In the genomic region with DNA sequence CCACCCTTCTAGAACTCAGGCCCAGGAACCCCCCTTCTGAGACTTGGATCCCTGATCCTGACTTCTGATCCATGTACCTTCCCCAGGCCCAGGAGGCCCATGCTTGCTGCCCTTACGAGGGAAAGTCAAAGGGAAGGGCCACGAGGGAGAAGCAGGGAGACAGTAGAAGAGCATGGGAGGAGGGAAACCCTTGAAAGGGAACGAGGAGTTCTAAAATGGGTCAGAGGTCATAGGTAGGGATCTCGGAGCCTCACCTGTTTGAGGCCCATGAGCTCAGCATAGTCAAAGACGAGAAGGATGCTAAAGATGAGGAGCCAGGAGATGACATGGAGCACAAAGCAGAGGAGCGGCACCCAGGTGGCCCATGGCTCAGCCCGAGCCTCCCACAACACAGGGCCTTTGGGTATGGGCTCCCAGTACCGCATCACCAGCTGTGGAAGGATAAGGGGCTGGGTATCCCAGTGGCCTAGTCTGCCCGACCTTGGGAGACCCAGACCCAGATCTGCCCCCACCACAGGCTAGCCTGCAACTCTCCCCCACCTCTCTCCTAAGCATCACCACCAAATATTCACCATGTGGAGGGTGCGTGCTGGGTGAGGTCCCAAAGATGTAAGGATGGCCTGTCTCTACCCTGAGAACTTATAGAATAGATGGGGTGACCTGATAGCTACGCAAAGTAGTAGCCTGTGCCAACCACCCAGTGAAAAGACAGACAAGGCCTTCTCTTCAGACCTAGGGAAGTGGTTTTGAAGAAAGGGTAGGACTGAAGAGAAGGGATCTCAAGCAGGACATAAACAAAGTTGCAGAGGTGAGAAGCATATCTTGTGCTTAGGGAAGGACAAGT, we compare ENCODE assay signal across 10 cellular contexts. TPM values are rescaled to one million over a fixed set of nuclear protein-coding genes. Genes with fewer than 3 reads are reported as not detected.
A peak's percentile ranks its signal among the peaks of the same experiment; 100 is the strongest.
DNase-seq lines count a peak whose midpoint lies in the region; ATAC-seq and TF ChIP-seq lines count a peak whose summit lies in the region.
"Had no signal": no experiment of that assay in that cellular context is flagged by ENCODE, and none has a peak within 500 bp of the region (broad histone marks: within the 10 kb centered on the region; RNA-seq: fewer than 3 reads in every experiment).

No MANE protein-coding gene starts in this region.

- H3K27ac ChIP-seq in right lobe of liver = no peak overlapping the region
- peak overlapping the region; percentile 93 to 99 (median 96) for H3K27ac ChIP-seq in transverse colon

- no peak for DNase-seq in activated naive CD4-positive, alpha-beta T cell treated with anti-CD3 and anti-CD28 coated beads for 36 hours
- DNase-seq in activated naive CD4-positive, alpha-beta T cell treated with anti-CD3 and anti-CD28 coated beads, Interleukin-2, amount 50 U/mL, for 72 hours (ENCODE audit: low spot score in 2 of 2) = no peak
- DNase-seq in activated CD8-positive, alpha-beta T cell treated with anti-CD3 and anti-CD28 coated beads, Interleukin-2, amount 10 ng/mL, durations not matched to agents 7 days and 5 days = no peak
- DNase-seq in right lobe of liver (peak in 2 of 3 donors; percentile 5 to 49), transverse colon (no peak), ureter (ENCODE audit: low spot score) (no peak), OCI-M2 (lab: John Stamatoyannopoulos, UW; ENCODE audit: unreplicated experiment) (no peak), NCI-H748 treated with DMSO at 0.1 percent for 48 hours (lab: John Stamatoyannopoulos, UW) (no peak)
- DNase-seq: activated CD4-positive, alpha-beta T cell treated with anti-CD3 and anti-CD28 coated beads for 48 hours; MG63 had no signal

- H3K27me3 ChIP-seq in right lobe of liver (no peaks in the 10 kb centered on the region), transverse colon (no peaks in the 10 kb centered on the region)
- H3K27me3 ChIP-seq: MG63 had no signal

- TF ChIP-seq POLR2A in right lobe of liver (IDR thresholded peaks at IDR 0.05) (no peak), transverse colon (IDR thresholded peaks at IDR 0.05) (no peak)

- ATAC-seq in activated naive CD4-positive, alpha-beta T cell treated with anti-CD3 and anti-CD28 coated beads, Interleukin-2, amount 50 U/mL, for 72 hours = no peak
- ATAC-seq in activated CD8-positive, alpha-beta T cell treated with anti-CD3 and anti-CD28 coated beads, Interleukin-2, amount 10 ng/mL, durations not matched to agents 7 days and 5 days = no peak
- no peak for ATAC-seq in right lobe of liver

- H3K4me3 ChIP-seq in right lobe of liver (no peak overlapping the region), transverse colon (no peak overlapping the region)

- intact Hi-C loops in activated naive CD4-positive, alpha-beta T cell treated with anti-CD3 and anti-CD28 coated beads for 36 hours (cut with micrococcal nuclease) = loop anchor here (5.0 kb wide), 1 partner anchor 362 kb away; the partner anchor contains the start of gene TRIM39
- intact Hi-C loops in right lobe of liver (cut with DNase I) (no loop called here), transverse colon (cut with DNase I; ENCODE audit: low total_unique reads) (loop anchor here (5.0 kb wide), 1 partner anchor 72 kb away; the partner anchor contains the start of genes MRPS18B and PPP1R10)

- peaks cover 25% of the 10 kb centered on the region for H3K36me3 Mint-ChIP-seq in activated naive CD4-positive, alpha-beta T cell treated with anti-CD3 and anti-CD28 coated beads for 36 hours (ENCODE audit: low read depth)
- H3K36me3 Mint-ChIP-seq in activated naive CD4-positive, alpha-beta T cell treated with anti-CD3 and anti-CD28 coated beads, Interleukin-2, amount 50 U/mL, for 72 hours = peaks cover 31 to 38% of the 10 kb centered on the region in 2 donors
- H3K36me3 Mint-ChIP-seq in activated CD8-positive, alpha-beta T cell treated with anti-CD3 and anti-CD28 coated beads, Interleukin-2, amount 10 ng/mL, durations not matched to agents 7 days and 5 days (ENCODE audit: low read depth) = peaks cover 35% of the 10 kb centered on the region

- TF ChIP-seq CTCF in right lobe of liver (IDR thresholded peaks at IDR 0.05) (no peak), transverse colon (IDR thresholded peaks at IDR 0.05) (no peak)

- H3K36me3 ChIP-seq in right lobe of liver = no peaks in the 10 kb centered on the region
- H3K36me3 ChIP-seq in transverse colon = no peaks in the 10 kb centered on the region

- no peaks in the 10 kb centered on the region for H3K27me3 Mint-ChIP-seq in activated naive CD4-positive, alpha-beta T cell treated with anti-CD3 and anti-CD28 coated beads for 36 hours (ENCODE audit: low read depth)
- H3K27me3 Mint-ChIP-seq in activated CD8-positive, alpha-beta T cell treated with anti-CD3 and anti-CD28 coated beads, Interleukin-2, amount 10 ng/mL, durations not matched to agents 7 days and 5 days (ENCODE audit: low read depth) = no peaks in the 10 kb centered on the region

- H3K27ac Mint-ChIP-seq in activated naive CD4-positive, alpha-beta T cell treated with anti-CD3 and anti-CD28 coated beads for 36 hours = no peak overlapping the region
- H3K27ac Mint-ChIP-seq in activated naive CD4-positive, alpha-beta T cell treated with anti-CD3 and anti-CD28 coated beads, Interleukin-2, amount 50 U/mL, for 72 hours = no peak overlapping the region
- H3K27ac Mint-ChIP-seq in activated CD8-positive, alpha-beta T cell treated with anti-CD3 and anti-CD28 coated beads, Interleukin-2, amount 10 ng/mL, durations not matched to agents 7 days and 5 days = peak overlapping the region; percentile 57

- H3K9me3 Mint-ChIP-seq in activated naive CD4-positive, alpha-beta T cell treated with anti-CD3 and anti-CD28 coated beads for 36 hours = no peaks in the 10 kb centered on the region
- no peaks in the 10 kb centered on the region for H3K9me3 Mint-ChIP-seq in activated naive CD4-positive, alpha-beta T cell treated with anti-CD3 and anti-CD28 coated beads, Interleukin-2, amount 50 U/mL, for 72 hours
- H3K9me3 Mint-ChIP-seq in activated CD8-positive, alpha-beta T cell treated with anti-CD3 and anti-CD28 coated beads, Interleukin-2, amount 10 ng/mL, durations not matched to agents 7 days and 5 days (ENCODE audit: insufficient read depth) = no peaks in the 10 kb centered on the region

- 76% methylated on average over 5 of the region's 11 CpGs for whole genome bisulfite sequencing in right lobe of liver (ENCODE audit: insufficient coverage, low coverage, low lambda C conversion rate, missing lambda C conversion rate)
- WGBS in transverse colon (ENCODE audit: low coverage in 1 of 2), 2 donors = 75 to 78% methylated on average over 5 to 10 of the region's 11 CpGs

- in situ Hi-C loops in transverse colon (cut with MboI; ENCODE audit: low pct_ligation_motif_present in 1 of 4, low pct_unique_long_range_greater_than_20kb in 1 of 4, low sequenced_read_pairs in 3 of 4) = no loop called here

- H3K4me1 Mint-ChIP-seq in activated naive CD4-positive, alpha-beta T cell treated with anti-CD3 and anti-CD28 coated beads for 36 hours (ENCODE audit: low read depth) = peaks cover 35% of the 10 kb centered on the region
- peaks cover 43% of the 10 kb centered on the region for H3K4me1 Mint-ChIP-seq in activated CD8-positive, alpha-beta T cell treated with anti-CD3 and anti-CD28 coated beads, Interleukin-2, amount 10 ng/mL, durations not matched to agents 7 days and 5 days (ENCODE audit: low read depth)

- TF ChIP-seq EP300 in transverse colon (IDR thresholded peaks at IDR 0.05; ENCODE audit: low read depth) = no peak

- CTCF ChIA-PET in activated naive CD4-positive, alpha-beta T cell treated with anti-CD3 and anti-CD28 coated beads for 36 hours (lab: Charles Lee) = interaction anchor here (1.4 to 2.2 kb wide), 3 partner anchors 10 to 131 kb away, joined by 3 to 11 read pairs (median 8); no protein-coding TSS in a partner anchor
- CTCF ChIA-PET in activated CD8-positive, alpha-beta T cell treated with anti-CD3 and anti-CD28 coated beads, Interleukin-2, amount 10 ng/mL, durations not matched to agents 7 days and 5 days (lab: Charles Lee) = interaction anchor here (1.0 to 3.2 kb wide), 8 partner anchors 9 to 45 kb away, joined by 3 to 32 read pairs (median 6); partner anchors contain the start of gene MDC1

- H3K4me1 ChIP-seq in right lobe of liver (peaks cover 0 to 30% (median 11%) of the 10 kb centered on the region in 4 donors), transverse colon (peaks cover 6 to 59% (median 29%) of the 10 kb centered on the region in 4 donors)

- peak overlapping the region; percentile 99 for H3K4me3 Mint-ChIP-seq in activated naive CD4-positive, alpha-beta T cell treated with anti-CD3 and anti-CD28 coated beads for 36 hours
- peak overlapping the region; percentile 93 for H3K4me3 Mint-ChIP-seq in activated CD8-positive, alpha-beta T cell treated with anti-CD3 and anti-CD28 coated beads, Interleukin-2, amount 10 ng/mL, durations not matched to agents 7 days and 5 days

- no peaks in the 10 kb centered on the region for H3K9me3 ChIP-seq in right lobe of liver
- H3K9me3 ChIP-seq in transverse colon = no peaks in the 10 kb centered on the region
- H3K9me3 ChIP-seq: MG63 had no signal

- POLR2A ChIA-PET in activated CD8-positive, alpha-beta T cell treated with anti-CD3 and anti-CD28 coated beads, Interleukin-2, amount 10 ng/mL, durations not matched to agents 7 days and 5 days (lab: Charles Lee) = interaction anchor here (0.6 to 2.6 kb wide), 5 partner anchors 10 to 30 kb away, joined by 3 to 15 read pairs (median 5); partner anchors contain the start of gene MDC1

RNA-seq across cellular contexts. Expression of gene NRM, which starts 1.5 kb away (rescaled TPM):
- 10 to 100 TPM; 31.0 to 32.0 TPM for total RNA-seq in activated naive CD4-positive, alpha-beta T cell treated with anti-CD3 and anti-CD28 coated beads for 36 hours
- 10 to 100 TPM; 35.7 to 53.5 TPM for total RNA-seq in activated naive CD4-positive, alpha-beta T cell treated with anti-CD3 and anti-CD28 coated beads, Interleukin-2, amount 50 U/mL, for 72 hours
- total RNA-seq in activated CD8-positive, alpha-beta T cell treated with anti-CD3 and anti-CD28 coated beads, Interleukin-2, amount 10 ng/mL, durations not matched to agents 7 days and 5 days = 10 to 100 TPM; 41.7 to 44.6 TPM
- total RNA-seq in right lobe of liver (1 to 10 TPM; 1.2 to 2.7 (median 1.9) TPM), transverse colon (10 to 100 TPM in 1 of 4 donors, 1 to 10 TPM in 2, not detected in 1; 2.7 to 13.8 (median 2.7) TPM), ureter (12.3 TPM)

RNA-seq across cellular contexts. Expression of gene PPP1R18, which starts 2.8 kb away (rescaled TPM):
- 100 to 1,000 TPM; 112 to 115 TPM for total RNA-seq in activated naive CD4-positive, alpha-beta T cell treated with anti-CD3 and anti-CD28 coated beads for 36 hours
- total RNA-seq in activated naive CD4-positive, alpha-beta T cell treated with anti-CD3 and anti-CD28 coated beads, Interleukin-2, amount 50 U/mL, for 72 hours = 100 to 1,000 TPM; 184 to 274 TPM
- total RNA-seq in activated CD8-positive, alpha-beta T cell treated with anti-CD3 and anti-CD28 coated beads, Interleukin-2, amount 10 ng/mL, durations not matched to agents 7 days and 5 days = 100 to 1,000 TPM; 286 to 304 TPM
- total RNA-seq in right lobe of liver (10 to 100 TPM in 4 of 6 experiments, 1 to 10 TPM in 2; 6.7 to 29.1 (median 12.9) TPM), transverse colon (10 to 100 TPM; 11.5 to 46.0 (median 14.9) TPM), ureter (31.5 TPM)

RNA-seq across cellular contexts. Expression of gene DHX16, which starts 16.4 kb away (rescaled TPM):
- 10 to 100 TPM; 25.7 to 27.7 TPM for total RNA-seq in activated naive CD4-positive, alpha-beta T cell treated with anti-CD3 and anti-CD28 coated beads for 36 hours
- 10 to 100 TPM; 31.7 to 37.5 TPM for total RNA-seq in activated naive CD4-positive, alpha-beta T cell treated with anti-CD3 and anti-CD28 coated beads, Interleukin-2, amount 50 U/mL, for 72 hours
- 10 to 100 TPM; 38.5 to 41.0 TPM for total RNA-seq in activated CD8-positive, alpha-beta T cell treated with anti-CD3 and anti-CD28 coated beads, Interleukin-2, amount 10 ng/mL, durations not matched to agents 7 days and 5 days
- total RNA-seq in right lobe of liver (10 to 100 TPM; 12.3 to 17.8 (median 14.4) TPM), transverse colon (100 to 1,000 TPM in 1 of 4 donors, 10 to 100 TPM in 3; 37.8 to 144 (median 41.3) TPM), ureter (31.5 TPM)

RNA-seq across cellular contexts. Expression of gene MDC1, which starts 27.8 kb away (rescaled TPM):
- 10 to 100 TPM; 84.1 to 84.8 TPM for total RNA-seq in activated naive CD4-positive, alpha-beta T cell treated with anti-CD3 and anti-CD28 coated beads for 36 hours
- total RNA-seq in activated naive CD4-positive, alpha-beta T cell treated with anti-CD3 and anti-CD28 coated beads, Interleukin-2, amount 50 U/mL, for 72 hours = 100 to 1,000 TPM in 1 of 2 donors, 10 to 100 TPM in 1; 84.2 to 127 TPM
- total RNA-seq in activated CD8-positive, alpha-beta T cell treated with anti-CD3 and anti-CD28 coated beads, Interleukin-2, amount 10 ng/mL, durations not matched to agents 7 days and 5 days = 10 to 100 TPM; 48.5 to 52.4 TPM
- total RNA-seq in right lobe of liver = 10 to 100 TPM in 4 of 6 experiments, 1 to 10 TPM in 2; 8.8 to 15.5 (median 12.1) TPM
- 10 to 100 TPM in 2 of 4 donors, 1 to 10 TPM in 2; 3.1 to 13.5 (median 9.7) TPM for total RNA-seq in transverse colon
- total RNA-seq in ureter = 41.1 TPM

RNA-seq across cellular contexts. Expression of gene TUBB, which starts 30.9 kb away (rescaled TPM):
- total RNA-seq in activated naive CD4-positive, alpha-beta T cell treated with anti-CD3 and anti-CD28 coated beads for 36 hours = 1,000 to 10,000 TPM; 1,781 to 1,838 TPM
- total RNA-seq in activated naive CD4-positive, alpha-beta T cell treated with anti-CD3 and anti-CD28 coated beads, Interleukin-2, amount 50 U/mL, for 72 hours = 1,000 to 10,000 TPM; 1,507 to 1,783 TPM
- total RNA-seq in activated CD8-positive, alpha-beta T cell treated with anti-CD3 and anti-CD28 coated beads, Interleukin-2, amount 10 ng/mL, durations not matched to agents 7 days and 5 days = 1,000 to 10,000 TPM; 1,638 to 1,703 TPM
- 100 to 1,000 TPM; 150 to 268 (median 241) TPM for total RNA-seq in right lobe of liver
- 100 to 1,000 TPM in 3 of 4 donors, 10 to 100 TPM in 1; 77.1 to 128 (median 106) TPM for total RNA-seq in transverse colon
- total RNA-seq in ureter = 357 TPM

Comparison
In these comparisons a context has a peak if more than half of its experiments do, and no peak if none do; other contexts are left out.
1. DNase-seq: peak in right lobe of liver (2 of 3); none in activated naive CD4-positive, alpha-beta T cell treated with anti-CD3 and anti-CD28 coated beads for 36 hours (single experiment), activated naive CD4-positive, alpha-beta T cell treated with anti-CD3 and anti-CD28 coated beads, Interleukin-2, amount 50 U/mL, for 72 hours (0 of 2), activated CD8-positive, alpha-beta T cell treated with anti-CD3 and anti-CD28 coated beads, Interleukin-2, amount 10 ng/mL, durations not matched to agents 7 days and 5 days (single experiment), transverse colon (single experiment), ureter (single experiment), OCI-M2 (single experiment) and NCI-H748 treated with DMSO at 0.1 percent for 48 hours (single experiment).
2. H3K27ac ChIP-seq: peak in transverse colon (4 of 4); none in right lobe of liver (0 of 3).
3. intact Hi-C loops: an anchor here in activated naive CD4-positive, alpha-beta T cell treated with anti-CD3 and anti-CD28 coated beads for 36 hours (5.0 kb wide) and transverse colon (5.0 kb wide); none called in right lobe of liver.